In the genomic region with DNA sequence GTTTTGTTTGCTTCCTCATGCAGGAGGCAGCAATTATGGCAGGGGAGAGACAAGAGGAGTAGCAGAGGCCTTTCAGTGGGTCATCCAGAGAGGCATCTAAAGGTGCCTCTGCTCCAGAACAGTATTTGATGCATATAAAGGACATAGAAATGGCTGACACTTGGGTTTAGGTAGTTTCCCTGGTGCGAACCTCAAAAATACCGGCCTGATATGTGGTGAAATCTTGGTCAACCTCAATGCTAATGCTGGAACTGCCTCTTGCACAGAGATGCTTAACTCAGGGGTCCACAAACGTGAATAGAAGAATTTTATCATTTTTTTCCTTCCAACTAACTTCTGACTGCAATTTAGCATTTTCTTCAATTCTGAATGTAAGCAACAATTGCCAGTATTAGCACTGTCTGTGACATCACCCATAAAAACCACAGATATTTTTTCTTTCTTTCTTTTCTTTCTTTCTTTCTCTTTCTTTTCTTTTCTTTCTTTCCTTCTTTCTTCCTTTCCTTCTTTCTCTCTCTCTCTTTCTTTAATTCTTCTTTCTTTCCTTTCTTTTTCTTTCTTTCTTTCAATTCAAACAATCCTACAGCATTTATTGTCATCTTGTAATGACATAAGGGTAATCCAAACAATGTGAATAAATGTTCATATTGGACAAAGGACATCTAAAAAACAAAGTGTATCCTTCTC, we compare ENCODE assay signal across 10 cellular contexts.
A peak's percentile ranks its signal among the peaks of the same experiment; 100 is the strongest.
DNase-seq lines count a peak whose midpoint lies in the region; ATAC-seq and TF ChIP-seq lines count a peak whose summit lies in the region.
"Had no signal": no experiment of that assay in that cellular context is flagged by ENCODE, and none has a peak within 500 bp of the region (broad histone marks: within the 10 kb centered on the region; RNA-seq: fewer than 3 reads in every experiment).

No MANE protein-coding gene starts in this region.

- no peak overlapping the region for H3K4me3 Mint-ChIP-seq in CD14-positive monocyte
- H3K4me3 Mint-ChIP-seq in dendritic cell treated with granulocyte-macrophage colony-stimulating factor and Interleukin-4, amounts not matched to agents 40 ng/mL and 50 ng/mL, for 4 days, result no peak overlapping the region

- H3K27me3 Mint-ChIP-seq in CD14-positive monocyte (ENCODE audit: low read depth in 3 of 3), result peaks cover 9 to 22% (median 15%) of the 10 kb centered on the region in 3 donors
- H3K27me3 Mint-ChIP-seq in dendritic cell treated with granulocyte-macrophage colony-stimulating factor and Interleukin-4, amounts not matched to agents 40 ng/mL and 50 ng/mL, for 4 days, result peaks cover 19% of the 10 kb centered on the region

- no peak overlapping the region for H3K4me3 ChIP-seq in H7 (ENCODE audit: insufficient read depth, low read depth, low read length)

- peaks cover 26% of the 10 kb centered on the region for H3K4me1 Mint-ChIP-seq in CD14-positive monocyte
- peaks cover 32% of the 10 kb centered on the region for H3K4me1 Mint-ChIP-seq in dendritic cell treated with granulocyte-macrophage colony-stimulating factor and Interleukin-4, amounts not matched to agents 40 ng/mL and 50 ng/mL, for 4 days (ENCODE audit: low read depth)

- intact Hi-C loops in CD14-positive monocyte (cut with micrococcal nuclease), result loop anchor here in 1 of 2 donors (10.0 kb wide), 1 partner anchor 178 kb away; a partner anchor contains a TSS
- intact Hi-C loops in dendritic cell treated with granulocyte-macrophage colony-stimulating factor and Interleukin-4, amounts not matched to agents 40 ng/mL and 50 ng/mL, for 4 days (cut with micrococcal nuclease), result no loop called here

- ATAC-seq in GM18861 (IDR thresholded peaks at IDR 0.05; ENCODE audit: unreplicated experiment), result peak; percentile 70
- ATAC-seq in HG02938 (IDR thresholded peaks at IDR 0.05; ENCODE audit: unreplicated experiment), result peak; percentile 64
- ATAC-seq in GM21825 (IDR thresholded peaks at IDR 0.05; ENCODE audit: unreplicated experiment), result no peak

- TF ChIP-seq CTCF in CD14-positive monocyte (IDR thresholded peaks at IDR 0.05), result no peak

- no peaks in the 10 kb centered on the region for H3K36me3 ChIP-seq in H7 (replicated peaks; ENCODE audit: control insufficient read depth, insufficient read depth, low read length)

- no peaks in the 10 kb centered on the region for H3K36me3 Mint-ChIP-seq in CD14-positive monocyte
- H3K36me3 Mint-ChIP-seq in dendritic cell treated with granulocyte-macrophage colony-stimulating factor and Interleukin-4, amounts not matched to agents 40 ng/mL and 50 ng/mL, for 4 days (ENCODE audit: low read depth), result no peaks in the 10 kb centered on the region

- no peaks in the 10 kb centered on the region for H3K27me3 ChIP-seq in H7 (ENCODE audit: control insufficient read depth, insufficient read depth, low read length)
- H3K27me3 ChIP-seq: foreskin keratinocyte had no signal

- no peak for DNase-seq in CD14-positive monocyte (ENCODE audit: low spot score)
- DNase-seq in SIG-M5 treated with dmso at 0.1 percent for 504 hours (lab: John Stamatoyannopoulos, UW; ENCODE audit: unreplicated experiment), result no peak
- no peak for DNase-seq in ecto neural progenitor cell (ENCODE audit: low spot score)
- no peak for DNase-seq in H7

- peaks cover 0 to 3% (median 0%) of the 10 kb centered on the region in 7 donors for H3K9me3 Mint-ChIP-seq in CD14-positive monocyte
- no peaks in the 10 kb centered on the region for H3K9me3 Mint-ChIP-seq in dendritic cell treated with granulocyte-macrophage colony-stimulating factor and Interleukin-4, amounts not matched to agents 40 ng/mL and 50 ng/mL, for 4 days
- H3K9me3 Mint-ChIP-seq: activated T-helper 2 cell treated with anti-CD3 and anti-CD28 coated beads, Interferon-gamma antibody, Interleukin-2, Interleukin-4, amounts not matched to agents 10 μg/mL and 5 μg/mL and 100 μg/mL, durations not matched to agents 14 hours and 24 hours and 36 hours had no signal

- H3K27ac Mint-ChIP-seq in CD14-positive monocyte, result peak overlapping the region; percentile 12 to 96 (median 68)
- H3K27ac Mint-ChIP-seq in dendritic cell treated with granulocyte-macrophage colony-stimulating factor and Interleukin-4, amounts not matched to agents 40 ng/mL and 50 ng/mL, for 4 days, result peak overlapping the region; percentile 71
- H3K27ac Mint-ChIP-seq: activated T-helper 2 cell treated with anti-CD3 and anti-CD28 coated beads, Interferon-gamma antibody, Interleukin-2, Interleukin-4, amounts not matched to agents 10 μg/mL and 5 μg/mL and 100 μg/mL, durations not matched to agents 14 hours and 24 hours and 36 hours had no signal
